In the genomic region with DNA sequence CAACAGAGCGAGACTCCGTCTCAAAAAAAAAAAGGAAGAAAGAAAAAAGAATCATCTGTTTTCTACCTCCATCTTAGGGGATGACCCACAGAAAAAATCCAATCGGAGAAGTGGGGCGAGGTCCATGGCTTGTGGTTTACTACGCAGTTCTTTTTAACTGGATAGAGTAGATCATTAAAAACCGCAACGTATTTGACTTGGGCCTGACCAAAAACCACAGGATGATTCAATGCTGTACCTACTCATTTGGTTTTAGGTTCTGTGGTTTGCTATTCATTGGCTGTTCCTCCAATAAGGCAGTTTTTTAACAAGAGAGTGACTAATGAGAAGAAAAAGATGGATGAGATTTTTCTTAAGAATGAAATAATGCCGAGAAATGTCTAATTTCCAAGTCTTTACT, we compare ENCODE assay signal across 8 cellular contexts.
DNase-seq lines count a peak whose midpoint lies in the region; ATAC-seq lines count a peak whose summit lies in the region.

No MANE protein-coding gene starts in this region.

- ATAC-seq in GM19452 (IDR thresholded peaks at IDR 0.05; ENCODE audit: unreplicated experiment), result peak; percentile 90
- peak; percentile 94 for ATAC-seq in HG03342 (IDR thresholded peaks at IDR 0.05; ENCODE audit: unreplicated experiment)
- ATAC-seq in activated T-helper 17 cell treated with anti-CD3 and anti-CD28 coated beads, Interleukin-2, amount 50 U/mL, for 72 hours (replicated peaks), result peak; percentile 98
- ATAC-seq in effector memory CD8-positive, alpha-beta T cell (replicated peaks), result no peak
- ATAC-seq in left cardiac atrium, result no peak
- ATAC-seq in esophagus mucosa, result no peak

- H3K9me3 Mint-ChIP-seq in activated T-helper 17 cell treated with anti-CD3 and anti-CD28 coated beads, Interleukin-2, amount 50 U/mL, for 72 hours, result no peaks in the 10 kb centered on the region
- peaks cover 0 to 6% of the 10 kb centered on the region in 2 donors for H3K9me3 Mint-ChIP-seq in effector memory CD8-positive, alpha-beta T cell

- intact Hi-C loops in left cardiac atrium (cut with DNase I) (no loop called here), cardiac septum (cut with DNase I) (no loop called here)

- H3K27ac Mint-ChIP-seq in activated T-helper 17 cell treated with anti-CD3 and anti-CD28 coated beads, Interleukin-2, amount 50 U/mL, for 72 hours, result peak overlapping the region; percentile 15
- H3K27ac Mint-ChIP-seq in effector memory CD8-positive, alpha-beta T cell, result no peak overlapping the region

- no peaks in the 10 kb centered on the region for H3K36me3 Mint-ChIP-seq in activated T-helper 17 cell treated with anti-CD3 and anti-CD28 coated beads, Interleukin-2, amount 50 U/mL, for 72 hours (ENCODE audit: low read depth)
- no peaks in the 10 kb centered on the region for H3K36me3 Mint-ChIP-seq in effector memory CD8-positive, alpha-beta T cell (ENCODE audit: insufficient read depth)

- DNase-seq in Daoy (ENCODE audit: low read depth) (peak; percentile 2), left cardiac atrium (no peak), cardiac septum (ENCODE audit: low spot score) (no peak)
- no peak for DNase-seq in effector memory CD8-positive, alpha-beta T cell

- H3K4me3 Mint-ChIP-seq in activated T-helper 17 cell treated with anti-CD3 and anti-CD28 coated beads, Interleukin-2, amount 50 U/mL, for 72 hours, result no peak overlapping the region
- no peak overlapping the region for H3K4me3 Mint-ChIP-seq in effector memory CD8-positive, alpha-beta T cell

- H3K27me3 Mint-ChIP-seq in activated T-helper 17 cell treated with anti-CD3 and anti-CD28 coated beads, Interleukin-2, amount 50 U/mL, for 72 hours, result peaks cover 20% of the 10 kb centered on the region
- peaks cover 0 to 9% of the 10 kb centered on the region in 2 donors for H3K27me3 Mint-ChIP-seq in effector memory CD8-positive, alpha-beta T cell

- no peaks in the 10 kb centered on the region for H3K4me1 Mint-ChIP-seq in activated T-helper 17 cell treated with anti-CD3 and anti-CD28 coated beads, Interleukin-2, amount 50 U/mL, for 72 hours
- peaks cover 0 to 6% of the 10 kb centered on the region in 2 donors for H3K4me1 Mint-ChIP-seq in effector memory CD8-positive, alpha-beta T cell (ENCODE audit: low read depth in 2 of 2)

Comparison
In these comparisons a context has a peak if more than half of its experiments do, and no peak if none do; other contexts are left out.
1. ATAC-seq: peak in GM19452 (single experiment), HG03342 (single experiment) and activated T-helper 17 cell treated with anti-CD3 and anti-CD28 coated beads, Interleukin-2, amount 50 U/mL, for 72 hours (single experiment); none in effector memory CD8-positive, alpha-beta T cell (single experiment), left cardiac atrium (0 of 2) and esophagus mucosa (single experiment).